ENCODE assay signal across 1 cellular context in the genomic region with DNA sequence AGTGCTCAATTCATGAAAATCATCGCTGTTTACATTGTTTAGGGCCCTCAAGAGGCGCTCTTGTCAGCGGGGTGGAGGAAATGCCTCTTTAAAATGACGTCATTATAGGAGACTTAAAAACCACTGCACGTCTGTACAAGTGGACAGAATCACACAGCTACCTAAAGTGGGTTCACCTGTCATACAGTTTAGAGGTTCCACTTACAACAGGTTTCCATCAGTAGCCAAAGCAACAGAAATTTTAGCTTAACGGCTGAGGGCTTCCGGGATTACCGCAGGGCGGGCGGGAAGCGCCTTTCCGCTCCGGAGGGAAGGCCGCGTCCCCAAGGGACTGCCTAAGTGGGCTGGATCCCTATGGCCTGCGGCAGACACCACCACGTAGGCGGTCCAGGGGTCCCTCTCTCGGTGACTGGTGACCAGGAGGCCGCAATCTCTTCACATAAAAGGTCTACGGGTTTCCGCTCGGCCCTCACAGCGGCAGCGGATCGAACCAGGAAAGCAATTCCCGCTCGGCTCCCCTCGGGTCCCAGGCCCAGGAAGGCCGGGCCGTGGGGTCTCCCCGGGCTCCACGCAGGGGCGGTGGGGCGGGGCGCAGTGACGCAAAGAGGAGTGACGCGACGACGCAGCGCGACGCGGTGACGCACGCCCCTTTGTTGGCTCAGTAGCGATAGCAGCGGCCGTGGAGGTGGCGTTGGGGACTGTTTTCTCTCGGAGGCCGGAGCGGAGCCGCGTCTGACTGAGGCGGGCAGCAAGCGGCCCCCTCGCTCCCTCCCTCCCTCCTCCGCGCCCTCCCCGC.
TF ChIP-seq lines count a peak whose summit lies in the region.

A gene with protein sequence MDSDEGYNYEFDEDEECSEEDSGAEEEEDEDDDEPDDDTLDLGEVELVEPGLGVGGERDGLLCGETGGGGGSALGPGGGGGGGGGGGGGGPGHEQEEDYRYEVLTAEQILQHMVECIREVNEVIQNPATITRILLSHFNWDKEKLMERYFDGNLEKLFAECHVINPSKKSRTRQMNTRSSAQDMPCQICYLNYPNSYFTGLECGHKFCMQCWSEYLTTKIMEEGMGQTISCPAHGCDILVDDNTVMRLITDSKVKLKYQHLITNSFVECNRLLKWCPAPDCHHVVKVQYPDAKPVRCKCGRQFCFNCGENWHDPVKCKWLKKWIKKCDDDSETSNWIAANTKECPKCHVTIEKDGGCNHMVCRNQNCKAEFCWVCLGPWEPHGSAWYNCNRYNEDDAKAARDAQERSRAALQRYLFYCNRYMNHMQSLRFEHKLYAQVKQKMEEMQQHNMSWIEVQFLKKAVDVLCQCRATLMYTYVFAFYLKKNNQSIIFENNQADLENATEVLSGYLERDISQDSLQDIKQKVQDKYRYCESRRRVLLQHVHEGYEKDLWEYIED (plus strand): TSS at position 661 of the 796 bp plus-strand sequence. CDS start 310 bp downstream, outside the sequence.

TF ChIP-seq in HepG2, 621 proteins besides CTCF, POLR2A, EP300 and RAD21 (continued from another document and continues in another):
- TF ChIP-seq THAP9 (CRISPR knock-in tag; IDR thresholded peaks at IDR 0.05; ENCODE audit: borderline replicate concordance) (peak; percentile 95), THAP11 (CRISPR knock-in tag; IDR thresholded peaks at IDR 0.05) (peak; percentile 88), ZBTB8A (CRISPR knock-in tag; IDR thresholded peaks at IDR 0.05; ENCODE audit: borderline replicate concordance, low read depth) (no peak), REPIN1 (CRISPR knock-in tag; IDR thresholded peaks at IDR 0.05; ENCODE audit: borderline replicate concordance, low read depth) (peak; percentile 75), MTA1 (CRISPR knock-in tag; IDR thresholded peaks at IDR 0.05; ENCODE audit: borderline replicate concordance) (peak; percentile 38; the same call in 1 of the 2 replicates), ZSCAN31 (CRISPR knock-in tag; IDR thresholded peaks at IDR 0.05; ENCODE audit: low read depth) (peak; percentile 87; the same call in 1 of the 2 replicates), ZNF546 (CRISPR knock-in tag; conservative IDR thresholded peaks at IDR 0.05) (0 out of 2 replicates have a peak, but pooled peaks have one; percentile 76), ZNF776 (CRISPR knock-in tag; IDR thresholded peaks at IDR 0.05) (no peak), ETV6 (CRISPR knock-in tag; conservative IDR thresholded peaks at IDR 0.05) (peak; percentile 85; the same call in 1 of the 2 replicates), YEATS2 (CRISPR knock-in tag; IDR thresholded peaks at IDR 0.05; ENCODE audit: borderline replicate concordance) (peak; percentile 99), ASH2L (IDR thresholded peaks at IDR 0.05; ENCODE audit: insufficient read length, low read depth, low read length) (peak; percentile 92), SIX4 (CRISPR knock-in tag; IDR thresholded peaks at IDR 0.05) (peak; percentile 60), NFYC (CRISPR knock-in tag; IDR thresholded peaks at IDR 0.05) (peak; percentile 37; the same call in 1 of the 2 replicates), ZNF432 (CRISPR knock-in tag; IDR thresholded peaks at IDR 0.05; ENCODE audit: borderline replicate concordance) (0 out of 2 replicates have a peak, but pooled peaks have one; percentile 74), RARA (CRISPR knock-in tag; IDR thresholded peaks at IDR 0.05) (peak; percentile 50; the same call in 1 of the 2 replicates), GABPB1 (CRISPR knock-in tag; IDR thresholded peaks at IDR 0.05) (peak; percentile 91), WIZ (CRISPR knock-in tag; IDR thresholded peaks at IDR 0.05) (no peak; the same call in 1 of the 2 replicates), ZMYM2 (CRISPR knock-in tag; IDR thresholded peaks at IDR 0.05) (peak; percentile 49; the same call in 1 of the 2 replicates), TBX2 (CRISPR knock-in tag; IDR thresholded peaks at IDR 0.05; ENCODE audit: borderline replicate concordance) (peak; percentile 75; the same call in 1 of the 2 replicates), KLF11 (CRISPR knock-in tag; IDR thresholded peaks at IDR 0.05) (peak; percentile 84; the same call in 1 of the 2 replicates), TBL1XR1 (IDR thresholded peaks at IDR 0.05; ENCODE audit: borderline replicate concordance, low read length, partially characterized antibody) (no peak), PHF5A (CRISPR knock-in tag; IDR thresholded peaks at IDR 0.05; ENCODE audit: low read depth, unreplicated experiment) (no peak), DNMT1 (CRISPR knock-in tag; IDR thresholded peaks at IDR 0.05) (no peak), SRSF9 (IDR thresholded peaks at IDR 0.05; ENCODE audit: borderline replicate concordance, insufficient read depth, low read depth, low read length, poor library complexity, severe bottlenecking) (no peak), NR2F1 (CRISPR knock-in tag; IDR thresholded peaks at IDR 0.05) (no peak), MAFK (conservative IDR thresholded peaks at IDR 0.05 in 1 of 2, IDR thresholded peaks at IDR 0.05 in 1 of 2; ENCODE audit: low read length in 2 of 2) (no peak), HMG20A (CRISPR knock-in tag; IDR thresholded peaks at IDR 0.05; ENCODE audit: borderline replicate concordance) (no peak; the same call in 1 of the 2 replicates), ZNF205 (CRISPR knock-in tag; IDR thresholded peaks at IDR 0.05) (no peak), CENPT (CRISPR knock-in tag; IDR thresholded peaks at IDR 0.05; ENCODE audit: low read depth) (no peak; the same call in 1 of the 2 replicates), SMARCE1 (IDR thresholded peaks at IDR 0.05; ENCODE audit: borderline replicate concordance) (no peak), RNF2 (conservative IDR thresholded peaks at IDR 0.05; ENCODE audit: low read depth) (peak; percentile 62), ZNF775 (CRISPR knock-in tag; IDR thresholded peaks at IDR 0.05; ENCODE audit: borderline replicate concordance) (no peak), ZNF263 (CRISPR knock-in tag; IDR thresholded peaks at IDR 0.05) (no peak; the same call in 1 of the 2 replicates), NR2F6 (IDR thresholded peaks at IDR 0.05) (no peak; the same call in 1 of the 2 replicates), NR2F6 (CRISPR knock-in tag; IDR thresholded peaks at IDR 0.05) (peak; percentile 49; the same call in 1 of the 2 replicates), ZNF207 (IDR thresholded peaks at IDR 0.05; ENCODE audit: borderline replicate concordance) (no peak), THAP7 (CRISPR knock-in tag; IDR thresholded peaks at IDR 0.05) (peak; percentile 79; the same call in 1 of the 2 replicates), KDM4B (CRISPR knock-in tag; IDR thresholded peaks at IDR 0.05) (peak; percentile 72; the same call in 1 of the 2 replicates), ZSCAN21 (CRISPR knock-in tag; IDR thresholded peaks at IDR 0.05; ENCODE audit: borderline replicate concordance) (peak; percentile 90), SP140L (CRISPR knock-in tag; IDR thresholded peaks at IDR 0.05; ENCODE audit: borderline replicate concordance) (0 out of 2 replicates have a peak, but pooled peaks have one; percentile 25), CC2D1A (CRISPR knock-in tag; IDR thresholded peaks at IDR 0.05) (0 out of 2 replicates have a peak, but pooled peaks have one; percentile 86), SSRP1 (CRISPR knock-in tag; IDR thresholded peaks at IDR 0.05) (no peak), ZNF33A (CRISPR knock-in tag; IDR thresholded peaks at IDR 0.05; ENCODE audit: borderline replicate concordance) (no peak; the same call in 1 of the 2 replicates), ZNF790 (CRISPR knock-in tag; IDR thresholded peaks at IDR 0.05; ENCODE audit: borderline replicate concordance) (peak; percentile 86), CBX5 (CRISPR knock-in tag; IDR thresholded peaks at IDR 0.05; ENCODE audit: borderline replicate concordance) (peak; percentile 88; the same call in 1 of the 2 replicates), SNAPC2 (CRISPR knock-in tag; IDR thresholded peaks at IDR 0.05) (no peak), ZNF878 (CRISPR knock-in tag; IDR thresholded peaks at IDR 0.05) (no peak; the same call in 1 of the 2 replicates), ADNP (CRISPR knock-in tag; IDR thresholded peaks at IDR 0.05) (0 out of 2 replicates have a peak, but pooled peaks have one; percentile 32), JARID2 (CRISPR knock-in tag; IDR thresholded peaks at IDR 0.05; ENCODE audit: insufficient replicate concordance) (peak; percentile 60)
- TF ChIP-seq, protein P1, sequence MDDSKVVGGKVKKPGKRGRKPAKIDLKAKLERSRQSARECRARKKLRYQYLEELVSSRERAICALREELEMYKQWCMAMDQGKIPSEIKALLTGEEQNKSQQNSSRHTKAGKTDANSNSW (CRISPR knock-in tag; IDR thresholded peaks at IDR 0.05; ENCODE audit: borderline replicate concordance), result peak; percentile 86; the same call in 1 of the 2 replicates
- TF ChIP-seq, protein P2, sequence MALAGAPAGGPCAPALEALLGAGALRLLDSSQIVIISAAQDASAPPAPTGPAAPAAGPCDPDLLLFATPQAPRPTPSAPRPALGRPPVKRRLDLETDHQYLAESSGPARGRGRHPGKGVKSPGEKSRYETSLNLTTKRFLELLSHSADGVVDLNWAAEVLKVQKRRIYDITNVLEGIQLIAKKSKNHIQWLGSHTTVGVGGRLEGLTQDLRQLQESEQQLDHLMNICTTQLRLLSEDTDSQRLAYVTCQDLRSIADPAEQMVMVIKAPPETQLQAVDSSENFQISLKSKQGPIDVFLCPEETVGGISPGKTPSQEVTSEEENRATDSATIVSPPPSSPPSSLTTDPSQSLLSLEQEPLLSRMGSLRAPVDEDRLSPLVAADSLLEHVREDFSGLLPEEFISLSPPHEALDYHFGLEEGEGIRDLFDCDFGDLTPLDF (CRISPR knock-in tag; IDR thresholded peaks at IDR 0.05), result peak; percentile 89
- TF ChIP-seq, protein P3, sequence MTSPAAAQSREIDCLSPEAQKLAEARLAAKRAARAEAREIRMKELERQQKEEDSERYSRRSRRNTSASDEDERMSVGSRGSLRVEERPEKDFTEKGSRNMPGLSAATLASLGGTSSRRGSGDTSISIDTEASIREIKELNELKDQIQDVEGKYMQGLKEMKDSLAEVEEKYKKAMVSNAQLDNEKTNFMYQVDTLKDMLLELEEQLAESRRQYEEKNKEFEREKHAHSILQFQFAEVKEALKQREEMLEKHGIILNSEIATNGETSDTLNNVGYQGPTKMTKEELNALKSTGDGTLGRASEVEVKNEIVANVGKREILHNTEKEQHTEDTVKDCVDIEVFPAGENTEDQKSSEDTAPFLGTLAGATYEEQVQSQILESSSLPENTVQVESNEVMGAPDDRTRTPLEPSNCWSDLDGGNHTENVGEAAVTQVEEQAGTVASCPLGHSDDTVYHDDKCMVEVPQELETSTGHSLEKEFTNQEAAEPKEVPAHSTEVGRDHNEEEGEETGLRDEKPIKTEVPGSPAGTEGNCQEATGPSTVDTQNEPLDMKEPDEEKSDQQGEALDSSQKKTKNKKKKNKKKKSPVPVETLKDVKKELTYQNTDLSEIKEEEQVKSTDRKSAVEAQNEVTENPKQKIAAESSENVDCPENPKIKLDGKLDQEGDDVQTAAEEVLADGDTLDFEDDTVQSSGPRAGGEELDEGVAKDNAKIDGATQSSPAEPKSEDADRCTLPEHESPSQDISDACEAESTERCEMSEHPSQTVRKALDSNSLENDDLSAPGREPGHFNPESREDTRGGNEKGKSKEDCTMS (CRISPR knock-in tag; conservative IDR thresholded peaks at IDR 0.05), result no peak
- TF ChIP-seq, protein P4, sequence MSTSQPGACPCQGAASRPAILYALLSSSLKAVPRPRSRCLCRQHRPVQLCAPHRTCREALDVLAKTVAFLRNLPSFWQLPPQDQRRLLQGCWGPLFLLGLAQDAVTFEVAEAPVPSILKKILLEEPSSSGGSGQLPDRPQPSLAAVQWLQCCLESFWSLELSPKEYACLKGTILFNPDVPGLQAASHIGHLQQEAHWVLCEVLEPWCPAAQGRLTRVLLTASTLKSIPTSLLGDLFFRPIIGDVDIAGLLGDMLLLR (CRISPR knock-in tag; IDR thresholded peaks at IDR 0.05), result 0 out of 2 replicates have a peak, but pooled peaks have one; percentile 33
- TF ChIP-seq, protein P5, sequence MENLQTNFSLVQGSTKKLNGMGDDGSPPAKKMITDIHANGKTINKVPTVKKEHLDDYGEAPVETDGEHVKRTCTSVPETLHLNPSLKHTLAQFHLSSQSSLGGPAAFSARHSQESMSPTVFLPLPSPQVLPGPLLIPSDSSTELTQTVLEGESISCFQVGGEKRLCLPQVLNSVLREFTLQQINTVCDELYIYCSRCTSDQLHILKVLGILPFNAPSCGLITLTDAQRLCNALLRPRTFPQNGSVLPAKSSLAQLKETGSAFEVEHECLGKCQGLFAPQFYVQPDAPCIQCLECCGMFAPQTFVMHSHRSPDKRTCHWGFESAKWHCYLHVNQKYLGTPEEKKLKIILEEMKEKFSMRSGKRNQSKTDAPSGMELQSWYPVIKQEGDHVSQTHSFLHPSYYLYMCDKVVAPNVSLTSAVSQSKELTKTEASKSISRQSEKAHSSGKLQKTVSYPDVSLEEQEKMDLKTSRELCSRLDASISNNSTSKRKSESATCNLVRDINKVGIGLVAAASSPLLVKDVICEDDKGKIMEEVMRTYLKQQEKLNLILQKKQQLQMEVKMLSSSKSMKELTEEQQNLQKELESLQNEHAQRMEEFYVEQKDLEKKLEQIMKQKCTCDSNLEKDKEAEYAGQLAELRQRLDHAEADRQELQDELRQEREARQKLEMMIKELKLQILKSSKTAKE (CRISPR knock-in tag; IDR thresholded peaks at IDR 0.05; ENCODE audit: borderline replicate concordance), result no peak; the same call in 1 of the 2 replicates
- TF ChIP-seq, protein P6, sequence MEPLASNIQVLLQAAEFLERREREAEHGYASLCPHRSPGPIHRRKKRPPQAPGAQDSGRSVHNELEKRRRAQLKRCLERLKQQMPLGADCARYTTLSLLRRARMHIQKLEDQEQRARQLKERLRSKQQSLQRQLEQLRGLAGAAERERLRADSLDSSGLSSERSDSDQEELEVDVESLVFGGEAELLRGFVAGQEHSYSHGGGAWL (CRISPR knock-in tag; IDR thresholded peaks at IDR 0.05), result peak; percentile 69
